In the genomic region with DNA sequence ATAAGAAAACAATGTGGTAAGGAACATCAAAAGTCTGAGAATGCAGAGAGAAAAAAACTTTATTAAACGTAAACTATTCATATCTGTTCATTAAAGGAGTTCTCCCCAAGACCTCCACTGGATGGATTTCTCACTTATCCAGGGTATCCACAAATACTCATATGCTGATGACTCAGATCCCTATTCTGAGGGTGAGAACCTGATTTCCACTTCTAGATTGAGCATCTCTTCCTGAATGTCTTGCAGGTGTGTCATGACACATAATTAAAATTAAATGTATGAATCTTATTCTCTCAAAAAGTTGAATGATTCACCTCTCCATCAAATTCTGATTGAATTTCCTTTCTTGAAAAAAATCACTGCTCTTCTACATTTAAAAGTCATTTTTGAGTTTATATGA, we compare ENCODE assay signal across 1 cellular context.
A peak's percentile ranks its signal among the peaks of the same experiment; 100 is the strongest.
TF ChIP-seq lines count a peak whose summit lies in the region.

No MANE protein-coding gene starts in this region.

TF ChIP-seq in SK-N-SH treated with all-trans-retinoic acid at 6 μM for 48 hours, 23 proteins besides CTCF, POLR2A, EP300 and RAD21 (continued from another document):
- TF ChIP-seq ESRRG (CRISPR knock-in tag; IDR thresholded peaks at IDR 0.05): no peak
- TF ChIP-seq TOX (CRISPR knock-in tag; IDR thresholded peaks at IDR 0.05; ENCODE audit: borderline replicate concordance): no peak
- TF ChIP-seq BACH2 (CRISPR knock-in tag; IDR thresholded peaks at IDR 0.05; ENCODE audit: borderline replicate concordance): no peak
- TF ChIP-seq, protein P1, sequence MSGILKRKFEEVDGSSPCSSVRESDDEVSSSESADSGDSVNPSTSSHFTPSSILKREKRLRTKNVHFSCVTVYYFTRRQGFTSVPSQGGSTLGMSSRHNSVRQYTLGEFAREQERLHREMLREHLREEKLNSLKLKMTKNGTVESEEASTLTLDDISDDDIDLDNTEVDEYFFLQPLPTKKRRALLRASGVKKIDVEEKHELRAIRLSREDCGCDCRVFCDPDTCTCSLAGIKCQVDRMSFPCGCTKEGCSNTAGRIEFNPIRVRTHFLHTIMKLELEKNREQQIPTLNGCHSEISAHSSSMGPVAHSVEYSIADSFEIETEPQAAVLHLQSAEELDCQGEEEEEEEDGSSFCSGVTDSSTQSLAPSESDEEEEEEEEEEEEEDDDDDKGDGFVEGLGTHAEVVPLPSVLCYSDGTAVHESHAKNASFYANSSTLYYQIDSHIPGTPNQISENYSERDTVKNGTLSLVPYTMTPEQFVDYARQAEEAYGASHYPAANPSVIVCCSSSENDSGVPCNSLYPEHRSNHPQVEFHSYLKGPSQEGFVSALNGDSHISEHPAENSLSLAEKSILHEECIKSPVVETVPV (CRISPR knock-in tag; IDR thresholded peaks at IDR 0.05): no peak
- TF ChIP-seq TCF4 (CRISPR knock-in tag; IDR thresholded peaks at IDR 0.05; ENCODE audit: borderline replicate concordance): no peak
- TF ChIP-seq PPARA (CRISPR knock-in tag; IDR thresholded peaks at IDR 0.05; ENCODE audit: borderline replicate concordance): no peak
- TF ChIP-seq ISL1 (CRISPR knock-in tag; IDR thresholded peaks at IDR 0.05): peak; percentile 44; the same call in 1 of the 2 replicates
- no peak for TF ChIP-seq ZNF70 (CRISPR knock-in tag; IDR thresholded peaks at IDR 0.05)
